In the genomic region with DNA sequence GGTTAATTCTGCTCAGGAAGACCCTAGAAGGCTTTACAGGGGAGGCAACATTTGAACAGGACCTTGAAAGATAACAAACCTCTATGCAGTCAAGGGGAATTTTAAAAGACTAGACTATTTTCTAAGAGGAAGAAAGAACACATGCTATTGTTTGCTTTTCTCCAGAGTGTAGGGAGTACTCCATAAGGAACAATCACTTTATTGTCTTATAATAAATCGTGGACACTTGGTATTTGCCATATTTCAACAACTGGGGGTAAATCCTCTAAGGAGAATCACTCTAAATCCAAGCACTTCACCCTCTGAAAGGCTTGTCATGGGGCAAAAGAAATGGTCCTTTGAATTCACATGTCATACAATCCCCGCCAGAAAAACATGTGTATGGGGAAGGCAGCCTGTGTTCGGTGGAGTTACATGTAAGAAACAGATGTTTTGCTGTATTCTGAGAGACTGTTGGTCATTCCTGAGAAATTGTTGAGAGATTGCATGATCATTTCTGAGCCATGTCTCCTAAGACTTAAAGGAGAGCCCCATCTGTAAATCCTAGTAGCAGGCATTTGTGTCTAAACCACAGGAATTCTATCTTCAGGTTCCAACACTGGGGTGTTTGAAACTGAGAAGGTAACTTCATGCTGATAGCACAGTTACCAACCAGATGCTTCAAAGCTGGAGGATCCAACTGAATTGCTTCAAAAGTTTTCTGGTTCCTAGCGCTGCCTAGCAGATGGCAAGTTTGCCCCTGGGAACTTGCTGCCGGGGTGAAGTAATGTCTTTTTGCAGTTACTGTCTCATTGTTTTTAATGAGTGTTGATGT, we compare ENCODE assay signal across 19 cellular contexts.
DNase-seq lines count a peak whose midpoint lies in the region; ATAC-seq, FAIRE-seq and TF ChIP-seq lines count a peak whose summit lies in the region.
"Had no signal": no experiment of that assay in that cellular context is flagged by ENCODE, and none has a peak within 500 bp of the region (broad histone marks: within the 10 kb centered on the region; RNA-seq: fewer than 3 reads in every experiment).

No MANE protein-coding gene starts in this region.

- DNase-seq in BJ (ENCODE audit: low read depth) (peak; percentile 77), NCI-H446 treated with DMSO at 0.1 percent for 48 hours (lab: John Stamatoyannopoulos, UW) (peak; percentile 12), fibroblast of peridontal ligament (ENCODE audit: extremely low read depth) (peak; percentile 84), non-pigmented ciliary epithelial cell (ENCODE audit: low read depth) (peak; percentile 54), left lobe of liver (ENCODE audit: low spot score) (no peak), AML-193 (lab: John Stamatoyannopoulos, UW) (no peak), type B pancreatic cell (ENCODE audit: extremely low spot score, unreplicated experiment) (no peak), GM12891 (ENCODE audit: insufficient read length, low spot score) (no peak)
- DNase-seq: activated CD4-positive, alpha-beta T cell treated with anti-CD3 and anti-CD28 coated beads, Interleukin-2, amount 10 ng/mL, durations not matched to agents 24 days and 14 days; activated T-cell treated with anti-CD3 and anti-CD28 coated beads, Interleukin-2, amount 50 U/mL, for 1 hour; KG1; NCI-H1436 treated with DMSO at 0.1 percent for 48 hours; NCI-H748 treated with DMSO at 0.1 percent for 48 hours; stimulated activated CD4-positive, alpha-beta T cell treated with anti-CD3 and anti-CD28 coated beads, Interleukin-4, amount 100 ng/mL, for 1 hour; T-helper 9 cell; tibial artery had no signal

- H3K36me3 Mint-ChIP-seq in type B pancreatic cell, result no peaks in the 10 kb centered on the region

- ATAC-seq in left lobe of liver, result no peak

- no peaks in the 10 kb centered on the region for H3K27me3 Mint-ChIP-seq in type B pancreatic cell

- H3K27me3 ChIP-seq in BJ (ENCODE audit: control insufficient read depth, insufficient read depth, low read length), result no peaks in the 10 kb centered on the region
- H3K27me3 ChIP-seq: BLaER1 treated with 17β-estradiol and CSF1 and Interleukin-3, amounts not matched to agents 10 nM and 100 nM; tibial artery had no signal

- H3K4me3 Mint-ChIP-seq in type B pancreatic cell, result no peak overlapping the region
- H3K4me3 Mint-ChIP-seq: activated CD4-positive, alpha-beta T cell treated with anti-CD3 and anti-CD28 coated beads, Interleukin-2, amount 10 ng/mL, durations not matched to agents 24 days and 14 days had no signal

- H3K36me3 ChIP-seq in BJ (ENCODE audit: control insufficient read depth, insufficient read depth, low read length), result no peaks in the 10 kb centered on the region; the same call in 1 of the 2 replicates
- H3K36me3 ChIP-seq: BLaER1 treated with 17β-estradiol and CSF1 and Interleukin-3, amounts not matched to agents 10 nM and 100 nM; tibial artery had no signal

- no peak overlapping the region for H3K27ac Mint-ChIP-seq in type B pancreatic cell
- H3K27ac Mint-ChIP-seq: activated CD4-positive, alpha-beta T cell treated with anti-CD3 and anti-CD28 coated beads, Interleukin-2, amount 10 ng/mL, durations not matched to agents 24 days and 14 days had no signal

- TF ChIP-seq CTCF in BJ (IDR thresholded peaks at IDR 0.05; ENCODE audit: insufficient read depth, low read depth, low read length), result no peak
- TF ChIP-seq CTCF in type B pancreatic cell (conservative IDR thresholded peaks at IDR 0.05), result no peak

- POLR2A ChIA-PET in BJ (lab: Charles Lee), result interaction anchor here (0.5 kb wide), 1 partner anchor 11 kb away, joined by 9 read pairs; no protein-coding TSS in a partner anchor

- peaks cover 7% of the 10 kb centered on the region for H3K4me1 Mint-ChIP-seq in type B pancreatic cell (ENCODE audit: unreplicated experiment)
- H3K4me1 Mint-ChIP-seq: activated CD4-positive, alpha-beta T cell treated with anti-CD3 and anti-CD28 coated beads, Interleukin-2, amount 10 ng/mL, durations not matched to agents 24 days and 14 days had no signal

- no peak for FAIRE-seq in GM12891 (lab: Jason Lieb, UNC)
- FAIRE-seq: GM19239 had no signal

- CTCF ChIA-PET in BJ (lab: Yijun Ruan, JAX), result interaction anchor here (0.6 kb wide), 1 partner anchor 241 kb away, joined by 3 read pairs; no protein-coding TSS in a partner anchor

- H3K9me3 Mint-ChIP-seq in type B pancreatic cell, result no peaks in the 10 kb centered on the region
- H3K9me3 Mint-ChIP-seq: activated CD4-positive, alpha-beta T cell treated with anti-CD3 and anti-CD28 coated beads, Interleukin-2, amount 10 ng/mL, durations not matched to agents 24 days and 14 days had no signal

- TF ChIP-seq POLR2A in GM12891 (IDR thresholded peaks at IDR 0.05; ENCODE audit: low read depth, low read length), result no peak

- no peak overlapping the region for H3K4me3 ChIP-seq in BJ (ENCODE audit: low read depth, low read length)
- H3K4me3 ChIP-seq: BLaER1 treated with 17β-estradiol and CSF1 and Interleukin-3, amounts not matched to agents 10 nM and 100 nM; coronary artery; tibial artery had no signal

TF ChIP-seq in GM12891, 5 proteins besides CTCF, POLR2A, EP300 and RAD21:
- TF ChIP-seq POLR2AphosphoS5 (IDR thresholded peaks at IDR 0.05; ENCODE audit: low read depth, low read length) (no peak), POU2F2 (IDR thresholded peaks at IDR 0.05; ENCODE audit: low read depth, low read length) (no peak), SPI1 (IDR thresholded peaks at IDR 0.05; ENCODE audit: low read depth, low read length) (no peak), PAX5 (IDR thresholded peaks at IDR 0.05; ENCODE audit: insufficient read depth, low read length, severe bottlenecking) (no peak), TAF1 (IDR thresholded peaks at IDR 0.05; ENCODE audit: low read depth, low read length) (no peak)

Comparison
In these comparisons a context has a peak if more than half of its experiments do, and no peak if none do; other contexts are left out.
1. DNase-seq: peak in BJ (single experiment), NCI-H446 treated with DMSO at 0.1 percent for 48 hours (single experiment), fibroblast of peridontal ligament (single experiment) and non-pigmented ciliary epithelial cell (single experiment); none in left lobe of liver (single experiment), AML-193 (0 of 2), type B pancreatic cell (single experiment) and GM12891 (single experiment).